ENCODE assay signal across 16 cellular contexts in genomic region chr12:7629465-7629864, GRCh38. TPM values are rescaled to one million over a fixed set of nuclear protein-coding genes. Genes with fewer than 3 reads are reported as not detected.
DNase-seq lines count a peak whose midpoint lies in the region; ATAC-seq, FAIRE-seq and TF ChIP-seq lines count a peak whose summit lies in the region.
"Had no signal": no experiment of that assay in that cellular context is flagged by ENCODE, and none has a peak within 500 bp of the region (broad histone marks: within the 10 kb centered on the region; RNA-seq: fewer than 3 reads in every experiment).

No MANE protein-coding gene starts in this region.

- H3K4me1 ChIP-seq in right lobe of liver (no peaks in the 10 kb centered on the region), HepG2 (ENCODE audit: insufficient read depth, low read length) (no peaks in the 10 kb centered on the region), endodermal cell (ENCODE audit: control insufficient read depth, insufficient read depth, low read length) (no peaks in the 10 kb centered on the region), colonic mucosa (no peaks in the 10 kb centered on the region)

- H3K27me3 ChIP-seq in right lobe of liver: no peaks in the 10 kb centered on the region
- H3K27me3 ChIP-seq in HepG2 (ENCODE audit: control insufficient read depth in 1 of 2, insufficient read depth in 2 of 2, low read length in 2 of 2): no peaks in the 10 kb centered on the region
- H3K27me3 ChIP-seq in endodermal cell (ENCODE audit: control insufficient read depth, insufficient read depth, low read length, poor library complexity, severe bottlenecking): no peaks in the 10 kb centered on the region
- no peaks in the 10 kb centered on the region for H3K27me3 ChIP-seq in colonic mucosa

- in situ Hi-C loops in HepG2 (cut with HindIII; ENCODE audit: extremely low pct_ligation_motif_present, low pct_unique_long_range_greater_than_20kb): no loop called here

- no peak for FAIRE-seq in HepG2 (lab: Jason Lieb, UNC)

- no peak for TF ChIP-seq EP300 in HepG2 (IDR thresholded peaks at IDR 0.05; ENCODE audit: low read depth in 2 of 2, low read length in 2 of 2)
- no peak for TF ChIP-seq EP300 in HepG2 (CRISPR knock-in tag; IDR thresholded peaks at IDR 0.05; ENCODE audit: borderline replicate concordance)

- H3K9me3 Mint-ChIP-seq in endodermal cell: peaks cover 5% of the 10 kb centered on the region
- H3K9me3 Mint-ChIP-seq in neural crest cell: peaks cover 2% of the 10 kb centered on the region

- no peak overlapping the region for H3K4me2 ChIP-seq in HepG2 (ENCODE audit: low read depth, low read length)

- CTCF ChIA-PET in HepG2 (lab: Yijun Ruan, JAX; ENCODE audit: low intra/inter-chr PET ratio, low total read pairs): no interaction called here

- H3K4me1 Mint-ChIP-seq in endodermal cell (peaks cover 28% of the 10 kb centered on the region), neural crest cell (no peaks in the 10 kb centered on the region)
- H3K4me1 Mint-ChIP-seq: CD8-positive, alpha-beta memory T cell had no signal

- H3K27ac Mint-ChIP-seq in endodermal cell: no peak overlapping the region
- no peak overlapping the region for H3K27ac Mint-ChIP-seq in neural crest cell (ENCODE audit: unreplicated experiment)
- H3K27ac Mint-ChIP-seq: CD8-positive, alpha-beta memory T cell had no signal

- H3K9ac ChIP-seq in HepG2 (ENCODE audit: insufficient read depth, low read depth, low read length): no peak overlapping the region
- H3K9ac ChIP-seq in endodermal cell (ENCODE audit: extremely low read depth, low read length, poor library complexity, severe bottlenecking): no peak overlapping the region
- no peak overlapping the region for H3K9ac ChIP-seq in colonic mucosa (ENCODE audit: low read depth in 2 of 2, low read length in 2 of 2)
- H3K9ac ChIP-seq: GM23248 had no signal

- TF ChIP-seq CTCF in right lobe of liver (IDR thresholded peaks at IDR 0.05): no peak
- TF ChIP-seq CTCF in HepG2 (CRISPR knock-in tag; IDR thresholded peaks at IDR 0.05): no peak
- TF ChIP-seq CTCF in endodermal cell (conservative IDR thresholded peaks at IDR 0.05): no peak
- no peak for TF ChIP-seq CTCF in neural crest cell (conservative IDR thresholded peaks at IDR 0.05)
- TF ChIP-seq CTCF in colonic mucosa (IDR thresholded peaks at IDR 0.05): no peak

- 37% methylated on average over 6 of the region's 10 CpGs for WGBS in right lobe of liver (ENCODE audit: insufficient coverage, low coverage, low lambda C conversion rate, missing lambda C conversion rate)
- WGBS in HepG2 (ENCODE audit: low lambda C conversion rate): 53% methylated on average over 10 of the region's 10 CpGs
- WGBS in endodermal cell (ENCODE audit: insufficient coverage in 1 of 2, insufficient read length in 1 of 2), 2 experiments: 88 to 91% methylated on average over 6 to 8 of the region's 10 CpGs

- TF ChIP-seq POLR2A in right lobe of liver (IDR thresholded peaks at IDR 0.05): no peak
- no peak for TF ChIP-seq POLR2A in HepG2 (IDR thresholded peaks at IDR 0.05; ENCODE audit: insufficient read depth in 1 of 2, low read depth in 2 of 2, low read length in 2 of 2)

- no peaks in the 10 kb centered on the region for H4K20me1 ChIP-seq in HepG2 (ENCODE audit: insufficient read depth, low read length)

- H3K27me3 Mint-ChIP-seq in endodermal cell (ENCODE audit: insufficient read depth): peaks cover 6% of the 10 kb centered on the region
- H3K27me3 Mint-ChIP-seq in neural crest cell (ENCODE audit: low read depth): peaks cover 67% of the 10 kb centered on the region

- H3K79me2 ChIP-seq in HepG2 (ENCODE audit: insufficient read depth, low read length): no peaks in the 10 kb centered on the region

- intact Hi-C loops in right lobe of liver (cut with DNase I): no loop called here
- intact Hi-C loops in HepG2 (cut with micrococcal nuclease; ENCODE audit: unreplicated experiment): no loop called here
- intact Hi-C loops in colonic mucosa (cut with DNase I): no loop called here

- no peaks in the 10 kb centered on the region for H3K9me3 ChIP-seq in right lobe of liver
- H3K9me3 ChIP-seq in HepG2 (ENCODE audit: low read length): no peaks in the 10 kb centered on the region
- peaks cover 7% of the 10 kb centered on the region for H3K9me3 ChIP-seq in endodermal cell (ENCODE audit: control insufficient read depth, low read length)
- no peaks in the 10 kb centered on the region for H3K9me3 ChIP-seq in colonic mucosa

- BruUV-seq in HepG2 (replicated peaks; lab: Mats Ljungman, UMichigan): no TSS peak

- no peak overlapping the region for H2AFZ ChIP-seq in HepG2 (ENCODE audit: low read length)
- H2AFZ ChIP-seq: GM23248 had no signal

- H3K27ac ChIP-seq in right lobe of liver (no peak overlapping the region), HepG2 (ENCODE audit: extremely low read length, insufficient read depth, low read length) (no peak overlapping the region), endodermal cell (ENCODE audit: low read depth, low read length) (no peak overlapping the region), colonic mucosa (no peak overlapping the region)
- H3K27ac ChIP-seq: 22Rv1, GM23248 had no signal

- peak in 3 of 4 donors; percentile 37 to 65 (median 58) for ATAC-seq in right lobe of liver
- ATAC-seq in HepG2: no peak
- no peak for ATAC-seq in GM19351 (IDR thresholded peaks at IDR 0.05; ENCODE audit: unreplicated experiment)

- DNase-seq in right lobe of liver: no peak
- no peak for DNase-seq in HepG2 (ENCODE audit: low spot score)
- DNase-seq in endodermal cell: no peak
- DNase-seq in neural crest cell (ENCODE audit: low read depth, low spot score): no peak
- DNase-seq in NCI-H1048 (lab: John Stamatoyannopoulos, UW): no peak
- DNase-seq in iPS-NIHi7 (ENCODE audit: extremely low spot score): no peak
- no peak for DNase-seq in colonic mucosa
- DNase-seq: CD8-positive, alpha-beta memory T cell; DMS53; GF-D8; GM23248; H7 had no signal

- H3K36me3 ChIP-seq in right lobe of liver: no peaks in the 10 kb centered on the region
- no peaks in the 10 kb centered on the region for H3K36me3 ChIP-seq in HepG2 (replicated peaks in 1 of 2; ENCODE audit: control insufficient read depth in 1 of 2, insufficient read depth in 2 of 2, low read length in 2 of 2)
- H3K36me3 ChIP-seq in endodermal cell (ENCODE audit: control insufficient read depth, insufficient read depth, low read length): no peaks in the 10 kb centered on the region
- H3K36me3 ChIP-seq in colonic mucosa: no peaks in the 10 kb centered on the region

- H3K4me3 Mint-ChIP-seq in endodermal cell (peak overlapping the region; percentile 70), neural crest cell (peak overlapping the region; percentile 78)
- H3K4me3 Mint-ChIP-seq: CD8-positive, alpha-beta memory T cell had no signal

- TF ChIP-seq RAD21 in HepG2 (CRISPR knock-in tag; IDR thresholded peaks at IDR 0.05): no peak

- H3K36me3 Mint-ChIP-seq in endodermal cell (ENCODE audit: low read depth) (peaks cover 2% of the 10 kb centered on the region), neural crest cell (ENCODE audit: low read depth) (no peaks in the 10 kb centered on the region)
- H3K36me3 Mint-ChIP-seq: CD8-positive, alpha-beta memory T cell had no signal

- POLR2A ChIA-PET in HepG2 (lab: Yijun Ruan, JAX): no interaction called here

- no peak overlapping the region for H3K4me3 ChIP-seq in right lobe of liver
- no peak overlapping the region for H3K4me3 ChIP-seq in HepG2 (replicated peaks in 1 of 3; ENCODE audit: insufficient read depth in 1 of 3, low read depth in 2 of 3, low read length in 3 of 3)
- peak overlapping the region; percentile 50 for H3K4me3 ChIP-seq in endodermal cell (ENCODE audit: low read length)
- no peak overlapping the region for H3K4me3 ChIP-seq in colonic mucosa
- H3K4me3 ChIP-seq: GM23248 had no signal

TF ChIP-seq in HepG2, 621 proteins besides CTCF, POLR2A, EP300 and RAD21 (continues in another document):
- TF ChIP-seq TEAD2 (CRISPR knock-in tag; IDR thresholded peaks at IDR 0.05): no peak
- no peak for TF ChIP-seq ZBTB37 (CRISPR knock-in tag; IDR thresholded peaks at IDR 0.05)
- no peak for TF ChIP-seq SMAD1 (CRISPR knock-in tag; IDR thresholded peaks at IDR 0.05; ENCODE audit: borderline replicate concordance, low read depth)

RNA-seq across cellular contexts. Expression of gene APOBEC1, which starts 36.2 kb away (rescaled TPM):
- total RNA-seq in right lobe of liver: not detected
- total RNA-seq in HepG2 (2016; rRNA removed; fragmentation: Illumina TruSeq; extraction: Trizol): not detected in 2 replicates
- total RNA-seq in HepG2 (2016; cell fraction: cytosol; rRNA removed; fragmentation: Illumina TruSeq; extraction: Trizol; ENCODE audit: low read depth): not detected in 2 replicates
- total RNA-seq in HepG2 (2016; cell fraction: insoluble cytoplasmic fraction; rRNA removed; fragmentation: Illumina TruSeq; extraction: Trizol): not detected in 2 replicates
- not detected in 2 replicates for total RNA-seq in HepG2 (2016; cell fraction: membrane; rRNA removed; fragmentation: Illumina TruSeq; extraction: Trizol)
- total RNA-seq in HepG2 (2016; cell fraction: nucleus; rRNA removed; fragmentation: Illumina TruSeq; extraction: Trizol): not detected in 2 replicates
- polyA plus RNA-seq in HepG2 (2011; rRNA removed): not detected in 2 replicates
- not detected in 2 replicates for polyA plus RNA-seq in HepG2 (2011; cell fraction: cytosol; rRNA removed)
- not detected in 2 replicates for polyA plus RNA-seq in HepG2 (2011; cell fraction: nucleus; rRNA removed)
- polyA plus RNA-seq in HepG2 (2012): not detected in 2 replicates
- polyA plus RNA-seq in HepG2 (2016; cell fraction: cytosol; fragmentation: Illumina TruSeq; extraction: Trizol; ENCODE audit: low read depth): not detected in 2 replicates
- polyA plus RNA-seq in HepG2 (2016; cell fraction: insoluble cytoplasmic fraction; fragmentation: Illumina TruSeq; extraction: Trizol; ENCODE audit: low read depth): not detected in 2 replicates
- polyA plus RNA-seq in HepG2 (2016; cell fraction: membrane; fragmentation: Illumina TruSeq; extraction: Trizol; ENCODE audit: low read depth): not detected in 2 replicates
- polyA plus RNA-seq in HepG2 (2016; cell fraction: nucleus; fragmentation: Illumina TruSeq; extraction: Trizol; ENCODE audit: insufficient read depth, low read depth): not detected in 2 replicates
- not detected in 2 replicates for polyA minus RNA-seq in HepG2 (2011; rRNA and poly(A)+ RNA removed; ENCODE audit: low replicate concordance)
- polyA minus RNA-seq in HepG2 (2011; cell fraction: cytosol; rRNA and poly(A)+ RNA removed): not detected in 2 replicates
- polyA minus RNA-seq in HepG2 (2011; cell fraction: nucleus; rRNA and poly(A)+ RNA removed): not detected in 2 replicates
- not detected for total RNA-seq in endodermal cell
- not detected for polyA plus RNA-seq in endodermal cell (2013, experiment 1 of 2)
- polyA plus RNA-seq in endodermal cell (2013, experiment 2 of 2): not detected
- total RNA-seq in neural crest cell: not detected in 2 replicates
- total RNA-seq in colonic mucosa: 10 to 100 TPM in 1 of 2 donors, 1 to 10 TPM in 1; 3.9 to 14.7 TPM
- total RNA-seq: A673; CD8-positive, alpha-beta memory T cell; GM23248; H7 had no signal
- polyA plus RNA-seq: BJ; CD8-positive, alpha-beta memory T cell; GM23248 had no signal

Comparison
In these comparisons a context has a peak if more than half of its experiments do, and no peak if none do; other contexts are left out.
1. ATAC-seq: peak in right lobe of liver (3 of 4); none in HepG2 (single experiment) and GM19351 (single experiment).